ENCODE assay signal across 8 cellular contexts in the genomic region with DNA sequence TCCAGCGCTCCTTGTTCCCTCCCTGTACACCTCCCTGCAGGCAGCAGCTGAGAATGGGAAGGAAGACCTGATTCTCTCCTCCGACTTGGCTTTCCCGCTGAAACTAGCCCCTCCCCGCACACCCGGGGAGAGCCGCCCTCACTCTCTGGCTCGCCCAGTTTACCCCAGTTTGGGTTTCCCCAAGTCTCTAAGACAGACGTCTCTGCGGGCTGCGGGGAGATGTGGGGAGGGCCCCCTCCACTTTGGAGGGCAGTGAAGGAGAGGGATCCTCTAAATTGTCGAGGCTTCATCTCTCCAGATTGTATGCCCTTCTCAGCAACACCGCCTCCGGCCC. TPM values are rescaled to one million over a fixed set of nuclear protein-coding genes. Genes with fewer than 3 reads are reported as not detected.
DNase-seq lines count a peak whose midpoint lies in the region; ATAC-seq and TF ChIP-seq lines count a peak whose summit lies in the region.

No MANE protein-coding gene starts in this region.

- 2% methylated on average over 12 of the region's 13 CpGs for WGBS in mammary epithelial cell (ENCODE audit: low coverage, missing lambda C conversion rate)
- WGBS in thymus: 4% methylated on average over 13 of the region's 13 CpGs

- dilution Hi-C loops in mammary epithelial cell (cut with HindIII; ENCODE audit: low sequenced_read_pairs): no loop called here

- POLR2A ChIA-PET in HEK293 (lab: Yijun Ruan, JAX): interaction anchor here (1.0 to 1.9 kb wide), 2 partner anchors 9 to 538 kb away, joined by 5 to 15 read pairs; a partner anchor contains a TSS

- H3K36me3 ChIP-seq in HEK293 (ENCODE audit: control insufficient read depth in 2 of 2, insufficient read depth in 1 of 2, low read length in 2 of 2) (no peaks in the 10 kb centered on the region; a peak in 1 of 3 replicates), mammary epithelial cell (ENCODE audit: insufficient read depth, low read length) (peaks cover 7% of the 10 kb centered on the region), lower lobe of right lung (peaks cover 1% of the 10 kb centered on the region), thymus (ENCODE audit: control insufficient read depth, insufficient read depth) (no peaks in the 10 kb centered on the region)

- in situ Hi-C loops in mammary epithelial cell (cut with MboI; ENCODE audit: low sequenced_read_pairs in 2 of 2): no loop called here

- H3K4me1 ChIP-seq in HEK293 (ENCODE audit: control insufficient read depth, insufficient read depth, low read length) (peaks cover 24% of the 10 kb centered on the region), mammary epithelial cell (ENCODE audit: insufficient read depth, low read length) (peaks cover 29% of the 10 kb centered on the region), lower lobe of right lung (peaks cover 24% of the 10 kb centered on the region), thymus (ENCODE audit: control insufficient read depth, insufficient read depth, low read length) (peaks cover 17% of the 10 kb centered on the region)

- no peaks in the 10 kb centered on the region for H3K27me3 ChIP-seq in mammary epithelial cell (ENCODE audit: insufficient read depth, low read length)
- peaks cover 39% of the 10 kb centered on the region for H3K27me3 ChIP-seq in lower lobe of right lung (ENCODE audit: low read depth)
- peaks cover 8% of the 10 kb centered on the region for H3K27me3 ChIP-seq in thymus (ENCODE audit: control insufficient read depth, insufficient read depth)

- H3K4me3 ChIP-seq in HEK293 (ENCODE audit: low read depth, low read length) (peak overlapping the region; percentile 51), mammary epithelial cell (replicated peaks in 1 of 3; ENCODE audit: insufficient read depth in 1 of 3, low read depth in 2 of 3, low read length in 3 of 3) (peak overlapping the region; percentile 67 to 85 (median 75)), lower lobe of right lung (peak overlapping the region; percentile 62), thymus (ENCODE audit: low read length) (peak overlapping the region; percentile 14)

- peak overlapping the region; percentile 66; the same call in 1 of the 2 replicates for H3K27ac ChIP-seq in HEK293 (ENCODE audit: extremely low read depth, low read depth, low read length)
- H3K27ac ChIP-seq in mammary epithelial cell (ENCODE audit: insufficient read depth, low read depth, low read length): peak overlapping the region; percentile 83
- H3K27ac ChIP-seq in lower lobe of right lung: peak overlapping the region; percentile 76
- no peak overlapping the region for H3K27ac ChIP-seq in thymus (ENCODE audit: low read depth)

- TF ChIP-seq CTCF in HEK293 (tag by site-specific recombination; IDR thresholded peaks at IDR 0.05) (no peak), mammary epithelial cell (conservative IDR thresholded peaks at IDR 0.05 in 1 of 2, IDR thresholded peaks at IDR 0.05 in 1 of 2; ENCODE audit: extremely low read depth in 1 of 2, insufficient read depth in 1 of 2, low read depth in 1 of 2, low read length in 2 of 2) (no peak), lower lobe of right lung (IDR thresholded peaks at IDR 0.05) (no peak)

- TSS peak; percentile 64 for BruUV-seq in mammary epithelial cell (replicated peaks; lab: Mats Ljungman, UMichigan)

- no peaks in the 10 kb centered on the region for H3K79me2 ChIP-seq in mammary epithelial cell (ENCODE audit: insufficient read depth, low read length)

- peak; percentile 46 for DNase-seq in T follicular helper cell (ENCODE audit: low read depth)
- DNase-seq in mammary epithelial cell: peak; percentile 82
- DNase-seq in lower lobe of right lung: no peak
- no peak for DNase-seq in NCI-H1048 (lab: John Stamatoyannopoulos, UW)

- CTCF ChIA-PET in HEK293 (lab: Yijun Ruan, JAX): interaction anchor here (0.6 kb wide), 1 partner anchor 1953 kb away, joined by 3 read pairs; no protein-coding TSS in a partner anchor
- CTCF ChIA-PET in mammary epithelial cell (lab: Charles Lee; ENCODE audit: low non-redundant PET): no interaction called here

- H3K9me3 ChIP-seq in HEK293 (ENCODE audit: control insufficient read depth, insufficient read depth, low read depth, low read length): no peaks in the 10 kb centered on the region
- H3K9me3 ChIP-seq in mammary epithelial cell (replicated peaks; ENCODE audit: insufficient read depth, low read length): no peaks in the 10 kb centered on the region
- H3K9me3 ChIP-seq in lower lobe of right lung: no peaks in the 10 kb centered on the region
- no peaks in the 10 kb centered on the region for H3K9me3 ChIP-seq in thymus (ENCODE audit: control insufficient read depth)

- H3K9ac ChIP-seq in mammary epithelial cell (ENCODE audit: insufficient read depth, low read length): peak overlapping the region; percentile 80

- H4K20me1 ChIP-seq in mammary epithelial cell (ENCODE audit: insufficient read depth, low read length): no peaks in the 10 kb centered on the region

- intact Hi-C loops in mammary epithelial cell (cut with micrococcal nuclease) (loop anchor here (5.0 kb wide), 1 partner anchor 189 kb away; a partner anchor contains a TSS), lower lobe of right lung (cut with DNase I) (no loop called here)

- H3K4me2 ChIP-seq in mammary epithelial cell (ENCODE audit: insufficient read depth, low read depth, low read length): peak overlapping the region; percentile 99

- ATAC-seq in lower lobe of right lung (peak; percentile 27 to 66), GM21423 (IDR thresholded peaks at IDR 0.05; ENCODE audit: unreplicated experiment) (no peak), GM21723 (IDR thresholded peaks at IDR 0.05; ENCODE audit: unreplicated experiment) (no peak)

- H2AFZ ChIP-seq in mammary epithelial cell (ENCODE audit: low read depth, low read length): peak overlapping the region; percentile 94

TF ChIP-seq in HEK293, 187 proteins besides CTCF, POLR2A, EP300 and RAD21:
- TF ChIP-seq ZNF341 (tag by site-specific recombination; IDR thresholded peaks at IDR 0.05; ENCODE audit: low read depth) (peak; percentile 78), KLF1 (tag by site-specific recombination; IDR thresholded peaks at IDR 0.05) (peak; percentile 53), KLF10 (tag by site-specific recombination; IDR thresholded peaks at IDR 0.05) (no peak), MEIS1 (CRISPR knock-in tag; IDR thresholded peaks at IDR 0.05; ENCODE audit: borderline replicate concordance) (no peak), ZNF777 (tag by site-specific recombination; IDR thresholded peaks at IDR 0.05; ENCODE audit: borderline replicate concordance) (no peak), GLIS1 (tag by site-specific recombination; IDR thresholded peaks at IDR 0.05) (peak; percentile 15; the same call in 1 of the 2 replicates), ZNF155 (tag by site-specific recombination; IDR thresholded peaks at IDR 0.05) (no peak), ZBTB20 (tag by site-specific recombination; IDR thresholded peaks at IDR 0.05) (peak; percentile 31; the same call in 1 of the 2 replicates), ZNF501 (tag by site-specific recombination; IDR thresholded peaks at IDR 0.05) (no peak), ZBTB1 (tag by site-specific recombination; IDR thresholded peaks at IDR 0.05) (no peak), ZNF366 (tag by site-specific recombination; conservative IDR thresholded peaks at IDR 0.05) (no peak), SP3 (tag by site-specific recombination; IDR thresholded peaks at IDR 0.05) (0 out of 2 replicates have a peak, but pooled peaks have one; percentile 6)
- TF ChIP-seq, protein P1, sequence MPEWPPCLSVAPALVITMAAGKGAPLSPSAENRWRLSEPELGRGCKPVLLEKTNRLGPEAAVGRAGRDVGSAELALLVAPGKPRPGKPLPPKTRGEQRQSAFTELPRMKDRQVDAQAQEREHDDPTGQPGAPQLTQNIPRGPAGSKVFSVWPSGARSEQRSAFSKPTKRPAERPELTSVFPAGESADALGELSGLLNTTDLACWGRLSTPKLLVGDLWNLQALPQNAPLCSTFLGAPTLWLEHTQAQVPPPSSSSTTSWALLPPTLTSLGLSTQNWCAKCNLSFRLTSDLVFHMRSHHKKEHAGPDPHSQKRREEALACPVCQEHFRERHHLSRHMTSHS (tag by site-specific recombination; IDR thresholded peaks at IDR 0.05): no peak
- TF ChIP-seq, protein P2, sequence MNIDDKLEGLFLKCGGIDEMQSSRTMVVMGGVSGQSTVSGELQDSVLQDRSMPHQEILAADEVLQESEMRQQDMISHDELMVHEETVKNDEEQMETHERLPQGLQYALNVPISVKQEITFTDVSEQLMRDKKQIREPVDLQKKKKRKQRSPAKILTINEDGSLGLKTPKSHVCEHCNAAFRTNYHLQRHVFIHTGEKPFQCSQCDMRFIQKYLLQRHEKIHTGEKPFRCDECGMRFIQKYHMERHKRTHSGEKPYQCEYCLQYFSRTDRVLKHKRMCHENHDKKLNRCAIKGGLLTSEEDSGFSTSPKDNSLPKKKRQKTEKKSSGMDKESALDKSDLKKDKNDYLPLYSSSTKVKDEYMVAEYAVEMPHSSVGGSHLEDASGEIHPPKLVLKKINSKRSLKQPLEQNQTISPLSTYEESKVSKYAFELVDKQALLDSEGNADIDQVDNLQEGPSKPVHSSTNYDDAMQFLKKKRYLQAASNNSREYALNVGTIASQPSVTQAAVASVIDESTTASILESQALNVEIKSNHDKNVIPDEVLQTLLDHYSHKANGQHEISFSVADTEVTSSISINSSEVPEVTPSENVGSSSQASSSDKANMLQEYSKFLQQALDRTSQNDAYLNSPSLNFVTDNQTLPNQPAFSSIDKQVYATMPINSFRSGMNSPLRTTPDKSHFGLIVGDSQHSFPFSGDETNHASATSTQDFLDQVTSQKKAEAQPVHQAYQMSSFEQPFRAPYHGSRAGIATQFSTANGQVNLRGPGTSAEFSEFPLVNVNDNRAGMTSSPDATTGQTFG (tag by site-specific recombination; IDR thresholded peaks at IDR 0.05; ENCODE audit: borderline replicate concordance): no peak

RNA-seq across cellular contexts. Expression of a gene that starts 0.8 kb away (rescaled TPM):
- total RNA-seq in mammary epithelial cell (10 to 100 TPM in 1 of 2 donors, 1 to 10 TPM in 1; 1.5 to 18.2 TPM), lower lobe of right lung (34.5 TPM)
- polyA plus RNA-seq in mammary epithelial cell (9.9 TPM), thymus (4.1 TPM)
- 9.1 TPM for polyA minus RNA-seq in mammary epithelial cell

RNA-seq across cellular contexts. Expression of a gene that starts 8.2 kb away (rescaled TPM):
- total RNA-seq in mammary epithelial cell (10 to 100 TPM; 10.2 to 36.8 TPM), lower lobe of right lung (46.4 TPM)
- polyA plus RNA-seq in mammary epithelial cell (47.4 TPM), thymus (84.3 TPM)
- 29.8 TPM for polyA minus RNA-seq in mammary epithelial cell

RNA-seq across cellular contexts. Expression of a gene that starts 38.7 kb away (rescaled TPM):
- total RNA-seq in mammary epithelial cell (10 to 100 TPM; 54.3 to 66.5 TPM), lower lobe of right lung (96.1 TPM)
- polyA plus RNA-seq in mammary epithelial cell (28.4 TPM), thymus (14.3 TPM)
- 222 TPM for polyA minus RNA-seq in mammary epithelial cell

RNA-seq across cellular contexts. Expression of a gene that starts 50.7 kb away (rescaled TPM):
- total RNA-seq in mammary epithelial cell: 10 to 100 TPM in 1 of 2 donors, 1 to 10 TPM in 1; 8.3 to 13.2 TPM
- 5.0 TPM for polyA plus RNA-seq in mammary epithelial cell
- 6.7 TPM for polyA minus RNA-seq in mammary epithelial cell
- total RNA-seq in lower lobe of right lung: 20.7 TPM
- polyA plus RNA-seq in thymus: 18.5 TPM

Comparison
In these comparisons a context has a peak if more than half of its experiments do, and no peak if none do; other contexts are left out.
1. H3K4me3 ChIP-seq: peak in every context shown above with its lines; median percentile 75 in mammary epithelial cell; 62 in lower lobe of right lung; 51 in HEK293; 14 in thymus.
2. DNase-seq: peak in T follicular helper cell (single experiment) and mammary epithelial cell (single experiment); none in lower lobe of right lung (single experiment) and NCI-H1048 (single experiment).
3. ATAC-seq: peak in lower lobe of right lung (2 of 2); none in GM21423 (single experiment) and GM21723 (single experiment).